8 cellular contexts compared by ENCODE assay signal in the genomic region with DNA sequence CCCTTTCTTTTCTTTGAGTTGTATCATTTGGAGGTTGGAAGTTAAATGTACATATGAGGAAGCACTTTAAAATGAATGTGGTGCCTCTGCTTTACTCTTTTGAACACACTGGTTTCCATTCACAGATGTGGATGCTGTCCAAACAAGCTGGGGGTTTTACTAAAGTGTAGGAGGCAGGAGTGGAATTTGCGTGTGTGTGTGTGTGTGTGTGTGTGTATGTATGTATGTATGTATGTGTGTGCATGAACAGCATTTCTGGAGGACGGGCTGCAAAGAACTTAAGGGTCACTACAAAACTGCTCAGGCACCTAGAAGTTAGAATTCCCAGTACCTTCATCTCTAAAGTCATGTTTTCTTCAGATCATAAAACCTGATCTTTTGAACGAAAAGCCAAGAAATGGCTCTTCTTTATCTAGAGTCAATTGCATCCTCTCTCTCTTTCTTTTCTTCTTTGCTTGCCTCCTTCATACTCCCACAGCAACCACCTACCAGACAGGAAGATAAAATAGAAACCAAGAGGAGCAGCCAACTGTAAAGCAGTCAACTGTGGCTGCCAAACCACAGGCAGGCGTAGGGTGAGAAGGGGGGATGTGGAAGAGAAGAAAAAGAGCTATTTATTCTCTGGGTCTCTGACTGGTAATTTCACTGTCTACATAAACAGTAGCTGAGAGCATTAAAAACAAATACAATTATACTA.
DNase-seq lines count a peak whose midpoint lies in the region; ATAC-seq and TF ChIP-seq lines count a peak whose summit lies in the region.

No MANE protein-coding gene starts in this region.

- no peaks in the 10 kb centered on the region for H3K36me3 ChIP-seq in prostate gland

- DNase-seq in GDM1 (lab: John Stamatoyannopoulos, UW) (peak; percentile 75), prostate gland (ENCODE audit: low spot score) (no peak), NCI-H82 treated with DMSO at 0.1 percent for 48 hours (lab: John Stamatoyannopoulos, UW; ENCODE audit: unreplicated experiment) (no peak), NOMO-1 treated with dmso at 0.1 percent for 144 hours (lab: John Stamatoyannopoulos, UW; ENCODE audit: unreplicated experiment) (no peak)
- DNase-seq in activated T-cell treated with anti-CD3 and anti-CD28 coated beads, Interleukin-2, amount 50 U/mL, for 1 hour: peak; percentile 24
- DNase-seq in stimulated activated CD4-positive, alpha-beta T cell treated with anti-CD3 and anti-CD28 coated beads, Interleukin-1b, Interleukin-23, amount 100 ng/mL, for 48 hours: peak; percentile 15

- intact Hi-C loops in prostate gland (cut with DNase I): no loop called here

- no peak for TF ChIP-seq POLR2A in prostate gland (IDR thresholded peaks at IDR 0.05)

- H3K9me3 ChIP-seq in prostate gland: no peaks in the 10 kb centered on the region

- H3K27me3 ChIP-seq in prostate gland (replicated peaks; ENCODE audit: insufficient read depth): no peaks in the 10 kb centered on the region

- ATAC-seq in GM21381 (IDR thresholded peaks at IDR 0.05; ENCODE audit: unreplicated experiment): peak; percentile 98
- peak; percentile 95 for ATAC-seq in HG03565 (IDR thresholded peaks at IDR 0.05; ENCODE audit: unreplicated experiment)

- TF ChIP-seq CTCF in prostate gland (IDR thresholded peaks at IDR 0.05): no peak

- WGBS in prostate gland: 41% methylated on average over 4 of the region's 4 CpGs

- no peaks in the 10 kb centered on the region for H3K4me1 ChIP-seq in prostate gland (replicated peaks)

- H3K27ac ChIP-seq in prostate gland: no peak overlapping the region

- H3K4me3 ChIP-seq in prostate gland: no peak overlapping the region

Comparison
In these comparisons a context has a peak if more than half of its experiments do, and no peak if none do; other contexts are left out.
1. DNase-seq: peak in GDM1 (single experiment), activated T-cell treated with anti-CD3 and anti-CD28 coated beads, Interleukin-2, amount 50 U/mL, for 1 hour (single experiment) and stimulated activated CD4-positive, alpha-beta T cell treated with anti-CD3 and anti-CD28 coated beads, Interleukin-1b, Interleukin-23, amount 100 ng/mL, for 48 hours (single experiment); none in prostate gland (single experiment), NCI-H82 treated with DMSO at 0.1 percent for 48 hours (single experiment) and NOMO-1 treated with dmso at 0.1 percent for 144 hours (single experiment).